Comparison of ENCODE assay signal across 18 cellular contexts in genomic region chr3:143769663-143770062, GRCh38.
DNase-seq lines count a peak whose midpoint lies in the region; ATAC-seq and TF ChIP-seq lines count a peak whose summit lies in the region.
"Had no signal": no experiment of that assay in that cellular context is flagged by ENCODE, and none has a peak within 500 bp of the region (broad histone marks: within the 10 kb centered on the region; RNA-seq: fewer than 3 reads in every experiment).

No MANE protein-coding gene starts in this region.

- H2BK20ac ChIP-seq in IMR-90 (ENCODE audit: low read depth, low read length): no peak overlapping the region

- no peak overlapping the region for H4K8ac ChIP-seq in IMR-90 (ENCODE audit: low read depth in 2 of 2, low read length in 2 of 2)

- no peak overlapping the region for H2AK9ac ChIP-seq in IMR-90 (replicated peaks; ENCODE audit: low read depth, low read length, poor library complexity)

- H3K56ac ChIP-seq in IMR-90 (ENCODE audit: extremely low read depth, insufficient read depth, low read length): no peak overlapping the region

- no peak overlapping the region for H3K9ac ChIP-seq in IMR-90 (ENCODE audit: low read depth, low read length)

- H3K18ac ChIP-seq in IMR-90 (ENCODE audit: low read depth, low read length): no peak overlapping the region

- no peak overlapping the region for H2AFZ ChIP-seq in IMR-90 (replicated peaks; ENCODE audit: low read length, poor library complexity)

- no peaks in the 10 kb centered on the region; the same call in 1 of the 2 replicates for H3K4me1 ChIP-seq in IMR-90 (ENCODE audit: control insufficient read depth, insufficient read depth, low read length)

- POLR2A ChIA-PET in IMR-90 (lab: Charles Lee; ENCODE audit: unreplicated experiment): no interaction called here

- H3K27ac ChIP-seq in IMR-90 (ENCODE audit: insufficient read depth, low read length): no peak overlapping the region

- TF ChIP-seq POLR2A in IMR-90 (IDR thresholded peaks at IDR 0.05; ENCODE audit: low read depth, low read length): no peak

- in situ Hi-C loops in IMR-90 (cut with MboI; ENCODE audit: low sequenced_read_pairs): loop anchor here (10.0 kb wide), 1 partner anchor 185 kb away; no protein-coding TSS in a partner anchor

- no CpG with 5 or more reads among the region's 1 CpG for WGBS in IMR-90 (ENCODE audit: extremely low coverage in 2 of 2, insufficient read length in 1 of 2), 2 experiments

- no peak overlapping the region for H3K14ac ChIP-seq in IMR-90 (replicated peaks; ENCODE audit: low read depth, low read length)

- no peak overlapping the region for H2AK5ac ChIP-seq in IMR-90 (ENCODE audit: low read depth, low read length)

- no peak overlapping the region for H2BK5ac ChIP-seq in IMR-90 (ENCODE audit: low read depth, low read length, poor library complexity, severe bottlenecking)

- no peaks in the 10 kb centered on the region for H3K9me1 ChIP-seq in IMR-90 (ENCODE audit: insufficient read depth, low read length)

- ATAC-seq in IMR-90 (ENCODE audit: low read depth) (peak; percentile 89), omental fat pad (ENCODE audit: low FRiP score) (peak; percentile 81), HG02759 (IDR thresholded peaks at IDR 0.05; ENCODE audit: unreplicated experiment) (no peak)
- ATAC-seq in stimulated activated memory B cell treated with anti-CD40 and anti-IgM and Interleukin-4, amounts not matched to agents 10 μg/mL and 1 μg/mL and 100 μg/mL, for 72 hours: no peak

- no peaks in the 10 kb centered on the region for H3K36me3 Mint-ChIP-seq in stimulated activated memory B cell treated with anti-CD40 and anti-IgM and Interleukin-4, amounts not matched to agents 10 μg/mL and 1 μg/mL and 100 μg/mL, for 72 hours
- H3K36me3 Mint-ChIP-seq: activated naive CD4-positive, alpha-beta T cell treated with anti-CD3 and anti-CD28 coated beads, Interleukin-2, amount 10 ng/mL, durations not matched to agents 7 days and 5 days had no signal

- no peak overlapping the region for H3K4me3 Mint-ChIP-seq in stimulated activated memory B cell treated with anti-CD40 and anti-IgM and Interleukin-4, amounts not matched to agents 10 μg/mL and 1 μg/mL and 100 μg/mL, for 72 hours
- H3K4me3 Mint-ChIP-seq: activated naive CD4-positive, alpha-beta T cell treated with anti-CD3 and anti-CD28 coated beads, Interleukin-2, amount 10 ng/mL, durations not matched to agents 7 days and 5 days; memory B cell; neural crest cell; T-helper 2 cell treated with Interferon-gamma antibody and Interleukin-4, amounts not matched to agents 5 μg/mL and 100 μg/mL, for 36 hours had no signal

- no peak overlapping the region for H3K27ac Mint-ChIP-seq in stimulated activated memory B cell treated with anti-CD40 and anti-IgM and Interleukin-4, amounts not matched to agents 10 μg/mL and 1 μg/mL and 100 μg/mL, for 72 hours
- H3K27ac Mint-ChIP-seq: activated naive CD4-positive, alpha-beta T cell treated with anti-CD3 and anti-CD28 coated beads, Interleukin-2, amount 10 ng/mL, durations not matched to agents 7 days and 5 days; memory B cell; T-helper 2 cell treated with Interferon-gamma antibody and Interleukin-4, amounts not matched to agents 5 μg/mL and 100 μg/mL, for 36 hours had no signal

- no peak overlapping the region for H4K91ac ChIP-seq in IMR-90 (ENCODE audit: insufficient read depth, low read depth, low read length)

- no peak for TF ChIP-seq RAD21 in IMR-90 (IDR thresholded peaks at IDR 0.05; ENCODE audit: low read length)

- TF ChIP-seq CTCF in IMR-90 (conservative IDR thresholded peaks at IDR 0.05; ENCODE audit: low read depth, low read length) (no peak), cardiac fibroblast (IDR thresholded peaks at IDR 0.05; ENCODE audit: low read depth, low read length) (no peak), omental fat pad (IDR thresholded peaks at IDR 0.05) (no peak)

- no peak overlapping the region for H2BK15ac ChIP-seq in IMR-90 (ENCODE audit: low read depth, low read length)

- H3K79me1 ChIP-seq in IMR-90 (ENCODE audit: low read depth in 1 of 2, low read length in 2 of 2): no peaks in the 10 kb centered on the region

- no peak overlapping the region; the same call in 1 of the 2 replicates for H3K4me2 ChIP-seq in IMR-90 (ENCODE audit: low read depth, low read length)

- H2BK120ac ChIP-seq in IMR-90 (ENCODE audit: low read depth, low read length): no peak overlapping the region

- H4K20me1 ChIP-seq in IMR-90 (ENCODE audit: insufficient read depth, low read length): no peaks in the 10 kb centered on the region

- H3K27me3 ChIP-seq in IMR-90 (ENCODE audit: control insufficient read depth, insufficient read depth, low read length): no peaks in the 10 kb centered on the region

- dilution Hi-C loops in IMR-90 (cut with HindIII; ENCODE audit: low sequenced_read_pairs, unreplicated experiment): no loop called here

- no peak overlapping the region for H4K5ac ChIP-seq in IMR-90 (ENCODE audit: low read depth, low read length)

- H3K4ac ChIP-seq in IMR-90 (ENCODE audit: low read depth, low read length): no peak overlapping the region

- H3K9me3 ChIP-seq in IMR-90 (ENCODE audit: control insufficient read depth, insufficient read depth, low read length): no peaks in the 10 kb centered on the region

- no peaks in the 10 kb centered on the region for H3K36me3 ChIP-seq in IMR-90 (ENCODE audit: control insufficient read depth, insufficient read depth, low read length)

- H3K27me3 Mint-ChIP-seq in stimulated activated memory B cell treated with anti-CD40 and anti-IgM and Interleukin-4, amounts not matched to agents 10 μg/mL and 1 μg/mL and 100 μg/mL, for 72 hours: no peaks in the 10 kb centered on the region
- H3K27me3 Mint-ChIP-seq: activated naive CD4-positive, alpha-beta T cell treated with anti-CD3 and anti-CD28 coated beads, Interleukin-2, amount 10 ng/mL, durations not matched to agents 7 days and 5 days; memory B cell had no signal

- intact Hi-C loops in IMR-90 (cut with micrococcal nuclease): no loop called here

- DNase-seq in DMS53 (lab: John Stamatoyannopoulos, UW) (peak; percentile 14), DMS53 treated with DMSO at 0.1 percent for 48 hours (lab: John Stamatoyannopoulos, UW; ENCODE audit: unreplicated experiment) (no peak), IMR-90 (peak; percentile 57), cardiac fibroblast (ENCODE audit: low read depth in 2 of 2) (peak; percentile 88 to 89), omental fat pad (ENCODE audit: low spot score) (no peak), DMS114 treated with DMSO at 0.1 percent for 48 hours (lab: John Stamatoyannopoulos, UW; ENCODE audit: unreplicated experiment) (no peak)
- DNase-seq: activated naive CD4-positive, alpha-beta T cell treated with anti-CD3 and anti-CD28 coated beads, Interleukin-2, amount 10 ng/mL, durations not matched to agents 7 days and 5 days; COR-L47; effector CD4-positive, alpha-beta T cell; MV-4-11; NCI-H345; SHP77; stimulated activated CD4-positive, alpha-beta T cell treated with anti-CD3 and anti-CD28 coated beads, Interleukin-1b, Interleukin-23, amount 100 ng/mL, for 48 hours had no signal

- H3K4me1 Mint-ChIP-seq in stimulated activated memory B cell treated with anti-CD40 and anti-IgM and Interleukin-4, amounts not matched to agents 10 μg/mL and 1 μg/mL and 100 μg/mL, for 72 hours: peaks cover 6% of the 10 kb centered on the region
- H3K4me1 Mint-ChIP-seq: activated naive CD4-positive, alpha-beta T cell treated with anti-CD3 and anti-CD28 coated beads, Interleukin-2, amount 10 ng/mL, durations not matched to agents 7 days and 5 days; neural crest cell had no signal

- CTCF ChIA-PET in IMR-90 (lab: Yijun Ruan, JAX): no interaction called here

- H3K23ac ChIP-seq in IMR-90 (ENCODE audit: low read depth, low read length): no peak overlapping the region

- no peaks in the 10 kb centered on the region for H3K9me3 Mint-ChIP-seq in stimulated activated memory B cell treated with anti-CD40 and anti-IgM and Interleukin-4, amounts not matched to agents 10 μg/mL and 1 μg/mL and 100 μg/mL, for 72 hours
- H3K9me3 Mint-ChIP-seq: activated naive CD4-positive, alpha-beta T cell treated with anti-CD3 and anti-CD28 coated beads, Interleukin-2, amount 10 ng/mL, durations not matched to agents 7 days and 5 days; memory B cell; neural crest cell; T-helper 2 cell treated with Interferon-gamma antibody and Interleukin-4, amounts not matched to agents 5 μg/mL and 100 μg/mL, for 36 hours had no signal

- no peak overlapping the region for H3K4me3 ChIP-seq in IMR-90 (ENCODE audit: insufficient read depth, low read depth, low read length)
- H3K4me3 ChIP-seq in cardiac fibroblast (replicated peaks in 1 of 2; ENCODE audit: low read depth in 2 of 2, low read length in 2 of 2): no peak overlapping the region

- no TSS peak for BruUV-seq in IMR-90 (replicated peaks; lab: Mats Ljungman, UMichigan)

TF ChIP-seq in IMR-90, 13 proteins besides CTCF, POLR2A, EP300 and RAD21:
- no peak for TF ChIP-seq RFX5 (IDR thresholded peaks at IDR 0.05; ENCODE audit: low read depth, low read length)
TF ChIP-seq in IMR-90: peak in this region for 0.

Comparison
In these comparisons a context has a peak if more than half of its experiments do, and no peak if none do; other contexts are left out.
1. DNase-seq: peak in DMS53 (single experiment), IMR-90 (single experiment) and cardiac fibroblast (2 of 2); none in DMS53 treated with DMSO at 0.1 percent for 48 hours (single experiment), omental fat pad (single experiment) and DMS114 treated with DMSO at 0.1 percent for 48 hours (single experiment).
2. ATAC-seq: peak in IMR-90 (single experiment) and omental fat pad (single experiment); none in HG02759 (single experiment) and stimulated activated memory B cell treated with anti-CD40 and anti-IgM and Interleukin-4, amounts not matched to agents 10 μg/mL and 1 μg/mL and 100 μg/mL, for 72 hours (single experiment).